In genomic region chr10:84681781-84682180, GRCh38 we compare ENCODE assay signal across 21 cellular contexts.
"Had no signal": no experiment of that assay in that cellular context is flagged by ENCODE, and none has a peak within 500 bp of the region (broad histone marks: within the 10 kb centered on the region; RNA-seq: fewer than 3 reads in every experiment).

No MANE protein-coding gene starts in this region.

- H3K4me1 Mint-ChIP-seq: endodermal cell, mesothelial cell of epicardium, naive B cell had no signal

- H3K36me3 Mint-ChIP-seq: mesothelial cell of epicardium, naive B cell had no signal

- H3K9me3 ChIP-seq: colonic mucosa, gastroesophageal sphincter, heart left ventricle, left lung, lower lobe of right lung, mucosa of descending colon had no signal

- H3K27ac Mint-ChIP-seq: effector memory CD8-positive, alpha-beta T cell; endodermal cell; mesothelial cell of epicardium; naive B cell had no signal

- DNase-seq: colonic mucosa; dermis blood vessel endothelial cell; dorsolateral prefrontal cortex; effector CD8-positive, alpha-beta T cell; effector memory CD8-positive, alpha-beta T cell; endodermal cell; erythroblast; foreskin keratinocyte; heart left ventricle; left cardiac atrium; left lung; left ventricle myocardium superior; lower lobe of right lung; mesenchymal stem cell; mucosa of descending colon; naive B cell had no signal

- H3K4me1 ChIP-seq: colonic mucosa, foreskin keratinocyte, gastroesophageal sphincter, heart left ventricle, left lung, lower lobe of right lung had no signal

- H3K4me3 ChIP-seq: colonic mucosa, dorsolateral prefrontal cortex, gastroesophageal sphincter, heart left ventricle, hepatocyte, left lung, lower lobe of right lung, mucosa of descending colon had no signal

- H3K4me2 ChIP-seq: hepatocyte had no signal

- ATAC-seq: effector memory CD8-positive, alpha-beta T cell; esophagus mucosa; foreskin keratinocyte; gastroesophageal sphincter; heart left ventricle; left cardiac atrium; left lung; left ventricle myocardium superior; lower lobe of right lung; mucosa of descending colon had no signal

- H3K9me3 Mint-ChIP-seq: effector memory CD8-positive, alpha-beta T cell; mesothelial cell of epicardium; naive B cell had no signal

- H3K27ac ChIP-seq: colonic mucosa, dorsolateral prefrontal cortex, epithelial cell of prostate, foreskin keratinocyte, gastroesophageal sphincter, heart left ventricle, hepatocyte, left lung, lower lobe of right lung had no signal

- H3K36me3 ChIP-seq: colonic mucosa, gastroesophageal sphincter, heart left ventricle, left lung, lower lobe of right lung had no signal

- H3K27me3 ChIP-seq: colonic mucosa, foreskin keratinocyte, gastroesophageal sphincter, hepatocyte, left lung had no signal

- H3K79me2 ChIP-seq: hepatocyte had no signal

- H2AFZ ChIP-seq: hepatocyte had no signal

- H3K4me3 Mint-ChIP-seq: effector memory CD8-positive, alpha-beta T cell; endodermal cell; mesothelial cell of epicardium; naive B cell had no signal
